Comparison of ENCODE assay signal across 12 cellular contexts in genomic region chr13:79492313-79492798, GRCh38. TPM values are rescaled to one million over a fixed set of nuclear protein-coding genes. Genes with fewer than 3 reads are reported as not detected.
DNase-seq lines count a peak whose midpoint lies in the region; ATAC-seq, FAIRE-seq and TF ChIP-seq lines count a peak whose summit lies in the region.
"Had no signal": no experiment of that assay in that cellular context is flagged by ENCODE, and none has a peak within 500 bp of the region (broad histone marks: within the 10 kb centered on the region; RNA-seq: fewer than 3 reads in every experiment).

No MANE protein-coding gene starts in this region.

- H3K27me3 Mint-ChIP-seq in Calu3 (ENCODE audit: unreplicated experiment) (no peaks in the 10 kb centered on the region), astrocyte (ENCODE audit: low read depth, unreplicated experiment) (no peaks in the 10 kb centered on the region)

- H3K4me1 Mint-ChIP-seq in Calu3 (ENCODE audit: low read depth, unreplicated experiment) (peaks cover 20% of the 10 kb centered on the region), astrocyte (ENCODE audit: low read depth, unreplicated experiment) (peaks cover 34% of the 10 kb centered on the region)

- no TSS peak for BruUV-seq in Calu3 (replicated peaks; lab: Mats Ljungman, UMichigan)

- no peak for FAIRE-seq in astrocyte (lab: Jason Lieb, UNC)

- peaks cover 24% of the 10 kb centered on the region for H3K4me1 ChIP-seq in astrocyte (ENCODE audit: insufficient read depth, low read length)

- H4K20me1 ChIP-seq in astrocyte (ENCODE audit: insufficient read depth, low read length) = peaks cover 59% of the 10 kb centered on the region

- H3K4me3 Mint-ChIP-seq in Calu3 (ENCODE audit: low read depth, unreplicated experiment) (no peak overlapping the region), astrocyte (ENCODE audit: unreplicated experiment) (peak overlapping the region; percentile 43)

- peak overlapping the region; percentile 60 for H3K9ac ChIP-seq in astrocyte (ENCODE audit: low read length)

- CTCF ChIA-PET in Calu3 (lab: Charles Lee) = no interaction called here

- H3K9me3 ChIP-seq in KOPT-K1 (ENCODE audit: insufficient read depth, low read length, poor library complexity, severe bottlenecking) (no peaks in the 10 kb centered on the region), astrocyte (ENCODE audit: insufficient read depth, low read depth, low read length) (no peaks in the 10 kb centered on the region)

- no peak overlapping the region for H2AFZ ChIP-seq in astrocyte (ENCODE audit: low read depth, low read length)

- H3K79me2 ChIP-seq in astrocyte (ENCODE audit: insufficient read depth, low read length) = peaks cover 96% of the 10 kb centered on the region

- no peak for ATAC-seq in HG03175 (IDR thresholded peaks at IDR 0.05; ENCODE audit: unreplicated experiment)
- ATAC-seq: Right ventricle myocardium inferior had no signal

- no peak for DNase-seq in Calu3
- peak; percentile 36 for DNase-seq in astrocyte (ENCODE audit: low read depth)
- DNase-seq in myocyte (ENCODE audit: low read depth) = peak; percentile 12
- DNase-seq in NCI-H1694 treated with DMSO at 0.1 percent for 48 hours (lab: John Stamatoyannopoulos, UW) = no peak
- DNase-seq in NCI-H2029 (lab: John Stamatoyannopoulos, UW) = no peak
- no peak for DNase-seq in NCI-H2196 (lab: John Stamatoyannopoulos, UW; ENCODE audit: unreplicated experiment)
- DNase-seq: activated gamma-delta T cell, MM.1S, nucleus accumbens had no signal

- no peaks in the 10 kb centered on the region for H3K27me3 ChIP-seq in astrocyte (ENCODE audit: insufficient read depth, low read length)

- H3K27ac ChIP-seq in KOPT-K1 (ENCODE audit: low read depth, low read length, poor library complexity, severe bottlenecking) (peak overlapping the region; percentile 53), astrocyte (ENCODE audit: low read depth, low read length) (peak overlapping the region; percentile 65)

- H3K36me3 ChIP-seq in KOPT-K1 (ENCODE audit: insufficient read depth, low read length) (no peaks in the 10 kb centered on the region), astrocyte (ENCODE audit: insufficient read depth, low read length) (no peaks in the 10 kb centered on the region)

- H3K4me2 ChIP-seq in astrocyte (ENCODE audit: low read length) = peak overlapping the region; percentile 73

- H3K36me3 Mint-ChIP-seq in Calu3 (ENCODE audit: insufficient read depth, unreplicated experiment) (no peaks in the 10 kb centered on the region), astrocyte (ENCODE audit: low read depth, unreplicated experiment) (no peaks in the 10 kb centered on the region)

- H3K4me3 ChIP-seq in astrocyte (ENCODE audit: insufficient read depth, low read depth, low read length) = no peak overlapping the region

- no peaks in the 10 kb centered on the region for H3K9me3 Mint-ChIP-seq in Calu3 (ENCODE audit: low read depth, unreplicated experiment)
- H3K9me3 Mint-ChIP-seq in astrocyte (ENCODE audit: unreplicated experiment) = no peaks in the 10 kb centered on the region

- TF ChIP-seq CTCF in Calu3 (IDR thresholded peaks at IDR 0.05; ENCODE audit: unreplicated experiment) (no peak), astrocyte (IDR thresholded peaks at IDR 0.05; ENCODE audit: insufficient read depth, low read depth, low read length) (no peak)

- peak overlapping the region; percentile 35 for H3K27ac Mint-ChIP-seq in Calu3 (ENCODE audit: unreplicated experiment)
- H3K27ac Mint-ChIP-seq in astrocyte (ENCODE audit: unreplicated experiment) = peak overlapping the region; percentile 67

- intact Hi-C loops in Calu3 (cut with micrococcal nuclease; ENCODE audit: unreplicated experiment) = no loop called here

RNA-seq across cellular contexts. Expression of gene NDFIP2, which starts 11.4 kb away (rescaled TPM):
- total RNA-seq in Calu3 (2022) = 25.9 and 26.7 TPM in 2 replicates
- 79.1 and 90.5 TPM in 2 replicates for total RNA-seq in astrocyte
- 31.7 and 36.7 TPM in 2 replicates for total RNA-seq in myocyte
- 39.7 TPM for polyA plus RNA-seq in myocyte (2012)

Comparison
In these comparisons a context has a peak if more than half of its experiments do, and no peak if none do; other contexts are left out.
1. DNase-seq: peak in astrocyte (single experiment) and myocyte (single experiment); none in Calu3 (single experiment), NCI-H1694 treated with DMSO at 0.1 percent for 48 hours (single experiment), NCI-H2029 (single experiment) and NCI-H2196 (single experiment).